Comparison of ENCODE assay signal across 21 cellular contexts in the genomic region with DNA sequence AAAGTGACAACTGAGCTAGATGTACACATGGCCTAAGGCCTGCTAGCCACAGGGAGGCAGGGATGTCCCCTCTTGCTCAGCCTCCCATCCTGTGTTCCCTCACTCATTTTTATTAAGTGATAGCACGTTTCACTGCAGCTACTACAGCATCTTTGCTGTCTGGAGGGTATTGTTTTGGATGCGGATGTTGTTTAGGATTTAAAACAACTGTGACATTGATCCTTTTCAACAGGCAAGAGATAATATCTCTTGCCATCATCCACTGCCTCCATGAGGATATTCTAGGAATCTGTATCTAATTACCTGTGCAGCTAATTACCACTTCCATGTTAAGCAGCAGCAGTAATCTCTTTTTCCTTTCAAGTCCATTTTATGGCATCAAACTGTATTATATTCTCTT.
DNase-seq lines count a peak whose midpoint lies in the region; ATAC-seq and TF ChIP-seq lines count a peak whose summit lies in the region.
"Had no signal": no experiment of that assay in that cellular context is flagged by ENCODE, and none has a peak within 500 bp of the region (broad histone marks: within the 10 kb centered on the region; RNA-seq: fewer than 3 reads in every experiment).

No MANE protein-coding gene starts in this region.

- TF ChIP-seq CTCF in SK-N-SH (IDR thresholded peaks at IDR 0.05) = no peak
- TF ChIP-seq CTCF in coronary artery (IDR thresholded peaks at IDR 0.05) = no peak

- peaks cover 0 to 5% of the 10 kb centered on the region in 2 experiments; a peak in 2 of 4 replicates for H3K4me1 ChIP-seq in SK-N-SH (ENCODE audit: control insufficient read depth in 1 of 2, insufficient read depth in 2 of 2, low read depth in 1 of 2, low read length in 1 of 2)
- H3K4me1 ChIP-seq: A549, BLaER1 had no signal

- H3K4me2 ChIP-seq in SK-N-SH = no peak overlapping the region
- H3K4me2 ChIP-seq: A549, BLaER1 had no signal

- no peak overlapping the region for H3K9ac ChIP-seq in SK-N-SH
- H3K9ac ChIP-seq: BLaER1 had no signal

- no peak for TF ChIP-seq EP300 in SK-N-SH (IDR thresholded peaks at IDR 0.05; ENCODE audit: borderline replicate concordance in 1 of 2, low read depth in 1 of 2, low read length in 1 of 2)

- POLR2A ChIA-PET in SK-N-SH (lab: Yijun Ruan, JAX) = no interaction called here

- no peaks in the 10 kb centered on the region for H3K9me2 ChIP-seq in SK-N-SH

- no peaks in the 10 kb centered on the region for H3K79me2 ChIP-seq in SK-N-SH (ENCODE audit: insufficient read depth)

- no peaks in the 10 kb centered on the region for H3K9me3 ChIP-seq in SK-N-SH
- H3K9me3 ChIP-seq: A549, BLaER1 had no signal

- no peaks in the 10 kb centered on the region for H3K27me3 ChIP-seq in SK-N-SH (ENCODE audit: insufficient read depth)
- H3K27me3 ChIP-seq: BLaER1 had no signal

- H3K4me3 ChIP-seq in SK-N-SH (ENCODE audit: low read depth in 2 of 2, low read length in 1 of 2) (no peak overlapping the region), coronary artery (no peak overlapping the region)
- H3K4me3 ChIP-seq: A549, BLaER1 had no signal

- no peaks in the 10 kb centered on the region for H4K20me1 ChIP-seq in SK-N-SH (ENCODE audit: insufficient read depth)
- H4K20me1 ChIP-seq: BLaER1 had no signal

- WGBS in SK-N-SH (ENCODE audit: low lambda C conversion rate) = 62% methylated on average over 2 of the region's 2 CpGs

- DNase-seq in SK-N-SH (peak; percentile 29), SK-N-DZ (ENCODE audit: low spot score) (peak; percentile 76), coronary artery (ENCODE audit: low spot score) (no peak), GF-D8 (lab: John Stamatoyannopoulos, UW) (no peak)
- DNase-seq: AML-193; C1 segment of cervical spinal cord; CD4-positive, alpha-beta memory T cell; CD4-positive, CD25-positive, alpha-beta regulatory T cell; CD8-positive, alpha-beta memory T cell; COR-L47; DMS 273 treated with DMSO at 0.1 percent for 48 hours; DMS153; DMS53; DMS79; DND-41; EL; GDM1 had no signal

- no peak for ATAC-seq in SK-N-SH treated with all-trans-retinoic acid at 6 μM for 48 hours
- ATAC-seq: A549 had no signal

- no peak overlapping the region; a peak in 1 of 4 replicates for H3K27ac ChIP-seq in SK-N-SH (ENCODE audit: low read depth in 2 of 2, low read length in 1 of 2)
- no peak overlapping the region for H3K27ac ChIP-seq in coronary artery
- H3K27ac ChIP-seq: 22Rv1, A549, BLaER1 had no signal

- peak; percentile 19; the same call in 1 of the 2 replicates for TF ChIP-seq RAD21 in SK-N-SH (IDR thresholded peaks at IDR 0.05; ENCODE audit: low read length)

- CTCF ChIA-PET in SK-N-SH (lab: Yijun Ruan, JAX) = interaction anchor here (0.6 to 1.4 kb wide), 3 partner anchors 9 to 219 kb away, joined by 3 to 5 read pairs (median 5); no protein-coding TSS in a partner anchor

- no peak overlapping the region for H2AFZ ChIP-seq in SK-N-SH (ENCODE audit: low read depth)

- H3F3A ChIP-seq in SK-N-SH (replicated peaks; ENCODE audit: insufficient read depth) = peaks cover 12% of the 10 kb centered on the region

- no peaks in the 10 kb centered on the region for H3K36me3 ChIP-seq in SK-N-SH (replicated peaks in 1 of 2; ENCODE audit: control insufficient read depth in 1 of 2, insufficient read depth in 2 of 2, low read length in 1 of 2)
- H3K36me3 ChIP-seq: BLaER1 had no signal

TF ChIP-seq in SK-N-SH, 30 proteins besides CTCF, POLR2A, EP300 and RAD21:
- no peak for TF ChIP-seq TAF1 (IDR thresholded peaks at IDR 0.05; ENCODE audit: borderline replicate concordance, low read depth, low read length)
- TF ChIP-seq GATA2 (CRISPR knock-in tag; IDR thresholded peaks at IDR 0.05) = peak; percentile 50; the same call in 1 of the 2 replicates
- TF ChIP-seq, protein P1, sequence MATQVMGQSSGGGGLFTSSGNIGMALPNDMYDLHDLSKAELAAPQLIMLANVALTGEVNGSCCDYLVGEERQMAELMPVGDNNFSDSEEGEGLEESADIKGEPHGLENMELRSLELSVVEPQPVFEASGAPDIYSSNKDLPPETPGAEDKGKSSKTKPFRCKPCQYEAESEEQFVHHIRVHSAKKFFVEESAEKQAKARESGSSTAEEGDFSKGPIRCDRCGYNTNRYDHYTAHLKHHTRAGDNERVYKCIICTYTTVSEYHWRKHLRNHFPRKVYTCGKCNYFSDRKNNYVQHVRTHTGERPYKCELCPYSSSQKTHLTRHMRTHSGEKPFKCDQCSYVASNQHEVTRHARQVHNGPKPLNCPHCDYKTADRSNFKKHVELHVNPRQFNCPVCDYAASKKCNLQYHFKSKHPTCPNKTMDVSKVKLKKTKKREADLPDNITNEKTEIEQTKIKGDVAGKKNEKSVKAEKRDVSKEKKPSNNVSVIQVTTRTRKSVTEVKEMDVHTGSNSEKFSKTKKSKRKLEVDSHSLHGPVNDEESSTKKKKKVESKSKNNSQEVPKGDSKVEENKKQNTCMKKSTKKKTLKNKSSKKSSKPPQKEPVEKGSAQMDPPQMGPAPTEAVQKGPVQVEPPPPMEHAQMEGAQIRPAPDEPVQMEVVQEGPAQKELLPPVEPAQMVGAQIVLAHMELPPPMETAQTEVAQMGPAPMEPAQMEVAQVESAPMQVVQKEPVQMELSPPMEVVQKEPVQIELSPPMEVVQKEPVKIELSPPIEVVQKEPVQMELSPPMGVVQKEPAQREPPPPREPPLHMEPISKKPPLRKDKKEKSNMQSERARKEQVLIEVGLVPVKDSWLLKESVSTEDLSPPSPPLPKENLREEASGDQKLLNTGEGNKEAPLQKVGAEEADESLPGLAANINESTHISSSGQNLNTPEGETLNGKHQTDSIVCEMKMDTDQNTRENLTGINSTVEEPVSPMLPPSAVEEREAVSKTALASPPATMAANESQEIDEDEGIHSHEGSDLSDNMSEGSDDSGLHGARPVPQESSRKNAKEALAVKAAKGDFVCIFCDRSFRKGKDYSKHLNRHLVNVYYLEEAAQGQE (IDR thresholded peaks at IDR 0.05; ENCODE audit: low read depth, low read length) = no peak

TF ChIP-seq in SK-N-SH treated with all-trans-retinoic acid at 6 μM for 48 hours, 23 proteins besides CTCF, POLR2A, EP300 and RAD21:
- TF ChIP-seq ZNF8 (CRISPR knock-in tag; IDR thresholded peaks at IDR 0.05) (no peak), ISL1 (CRISPR knock-in tag; IDR thresholded peaks at IDR 0.05) (no peak), TSHZ2 (CRISPR knock-in tag; IDR thresholded peaks at IDR 0.05) (no peak), GLIS3 (CRISPR knock-in tag; IDR thresholded peaks at IDR 0.05) (no peak), CSDC2 (CRISPR knock-in tag; IDR thresholded peaks at IDR 0.05) (no peak)
- TF ChIP-seq, protein P2, sequence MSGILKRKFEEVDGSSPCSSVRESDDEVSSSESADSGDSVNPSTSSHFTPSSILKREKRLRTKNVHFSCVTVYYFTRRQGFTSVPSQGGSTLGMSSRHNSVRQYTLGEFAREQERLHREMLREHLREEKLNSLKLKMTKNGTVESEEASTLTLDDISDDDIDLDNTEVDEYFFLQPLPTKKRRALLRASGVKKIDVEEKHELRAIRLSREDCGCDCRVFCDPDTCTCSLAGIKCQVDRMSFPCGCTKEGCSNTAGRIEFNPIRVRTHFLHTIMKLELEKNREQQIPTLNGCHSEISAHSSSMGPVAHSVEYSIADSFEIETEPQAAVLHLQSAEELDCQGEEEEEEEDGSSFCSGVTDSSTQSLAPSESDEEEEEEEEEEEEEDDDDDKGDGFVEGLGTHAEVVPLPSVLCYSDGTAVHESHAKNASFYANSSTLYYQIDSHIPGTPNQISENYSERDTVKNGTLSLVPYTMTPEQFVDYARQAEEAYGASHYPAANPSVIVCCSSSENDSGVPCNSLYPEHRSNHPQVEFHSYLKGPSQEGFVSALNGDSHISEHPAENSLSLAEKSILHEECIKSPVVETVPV (CRISPR knock-in tag; IDR thresholded peaks at IDR 0.05) = no peak
- TF ChIP-seq, protein P3, sequence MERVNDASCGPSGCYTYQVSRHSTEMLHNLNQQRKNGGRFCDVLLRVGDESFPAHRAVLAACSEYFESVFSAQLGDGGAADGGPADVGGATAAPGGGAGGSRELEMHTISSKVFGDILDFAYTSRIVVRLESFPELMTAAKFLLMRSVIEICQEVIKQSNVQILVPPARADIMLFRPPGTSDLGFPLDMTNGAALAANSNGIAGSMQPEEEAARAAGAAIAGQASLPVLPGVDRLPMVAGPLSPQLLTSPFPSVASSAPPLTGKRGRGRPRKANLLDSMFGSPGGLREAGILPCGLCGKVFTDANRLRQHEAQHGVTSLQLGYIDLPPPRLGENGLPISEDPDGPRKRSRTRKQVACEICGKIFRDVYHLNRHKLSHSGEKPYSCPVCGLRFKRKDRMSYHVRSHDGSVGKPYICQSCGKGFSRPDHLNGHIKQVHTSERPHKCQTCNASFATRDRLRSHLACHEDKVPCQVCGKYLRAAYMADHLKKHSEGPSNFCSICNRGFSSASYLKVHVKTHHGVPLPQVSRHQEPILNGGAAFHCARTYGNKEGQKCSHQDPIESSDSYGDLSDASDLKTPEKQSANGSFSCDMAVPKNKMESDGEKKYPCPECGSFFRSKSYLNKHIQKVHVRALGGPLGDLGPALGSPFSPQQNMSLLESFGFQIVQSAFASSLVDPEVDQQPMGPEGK (CRISPR knock-in tag; IDR thresholded peaks at IDR 0.05; ENCODE audit: borderline replicate concordance) = no peak
TF ChIP-seq in SK-N-SH treated with all-trans-retinoic acid at 6 μM for 48 hours: peak in this region for 0.

Comparison
In these comparisons a context has a peak if more than half of its experiments do, and no peak if none do; other contexts are left out.
1. DNase-seq: peak in SK-N-SH (single experiment) and SK-N-DZ (single experiment); none in coronary artery (single experiment) and GF-D8 (single experiment).